In the genomic region with DNA sequence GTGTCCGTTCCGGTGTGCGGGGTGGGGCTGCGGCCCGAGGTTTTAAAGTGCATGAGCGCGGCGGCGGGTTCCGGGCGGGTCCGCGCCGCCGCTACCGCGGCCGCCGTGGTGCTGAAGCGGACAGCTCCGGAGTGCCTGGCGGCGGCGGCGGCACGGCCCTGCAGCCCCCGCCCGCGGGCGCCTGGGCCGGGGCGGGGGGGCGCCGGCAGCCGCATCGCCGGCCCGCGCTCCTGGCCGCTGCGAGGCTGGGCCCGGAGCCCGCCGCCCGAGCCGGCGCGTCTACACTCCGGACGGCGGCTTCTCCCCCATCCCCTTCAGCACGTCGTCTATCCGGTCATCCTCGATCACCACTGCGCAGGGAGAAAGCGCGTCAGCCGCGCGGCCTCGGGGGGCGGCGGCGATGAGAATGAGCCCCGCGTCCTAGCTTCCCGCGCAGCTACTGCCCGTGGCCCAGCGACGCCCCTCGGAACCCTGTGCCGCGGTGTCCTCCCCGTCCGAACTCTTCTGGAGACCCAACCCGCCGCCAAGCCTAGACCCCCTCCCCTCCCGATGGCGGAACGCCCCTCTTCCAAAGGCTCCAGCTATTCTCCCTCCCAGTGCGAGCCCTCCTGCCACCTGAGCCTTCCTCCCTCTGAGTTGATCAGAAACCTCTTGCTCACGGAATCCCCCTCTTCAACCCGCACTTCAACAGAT, we compare ENCODE assay signal across 9 cellular contexts. TPM values are rescaled to one million over a fixed set of nuclear protein-coding genes. Genes with fewer than 3 reads are reported as not detected.
A peak's percentile ranks its signal among the peaks of the same experiment; 100 is the strongest.
DNase-seq lines count a peak whose midpoint lies in the region; TF ChIP-seq lines count a peak whose summit lies in the region.
"Had no signal": no experiment of that assay in that cellular context is flagged by ENCODE, and none has a peak within 500 bp of the region (broad histone marks: within the 10 kb centered on the region; RNA-seq: fewer than 3 reads in every experiment).

No MANE protein-coding gene starts in this region.

- CTCF ChIA-PET in activated naive CD4-positive, alpha-beta T cell treated with anti-CD3 and anti-CD28 coated beads for 36 hours (lab: Charles Lee), result interaction anchor here (1.4 to 2.0 kb wide), 2 partner anchors 10 to 13 kb away, joined by 4 to 5 read pairs; partner anchors contain the start of gene EEF1AKMT4

- intact Hi-C loops in activated naive CD4-positive, alpha-beta T cell treated with anti-CD3 and anti-CD28 coated beads for 36 hours (cut with micrococcal nuclease), result loop anchor here (5.0 to 10.0 kb wide), 2 partner anchors 33 to 795 kb away; partner anchors contain the start of gene VWA5B2
- intact Hi-C loops in posterior vena cava (cut with DNase I), result no loop called here

- H3K4me3 Mint-ChIP-seq in activated naive CD4-positive, alpha-beta T cell treated with anti-CD3 and anti-CD28 coated beads for 36 hours, result peak overlapping the region; percentile 59
- peak overlapping the region; percentile 91 for H3K4me3 Mint-ChIP-seq in glutamatergic neuron (ENCODE audit: unreplicated experiment)

- no peaks in the 10 kb centered on the region for H3K9me3 Mint-ChIP-seq in activated naive CD4-positive, alpha-beta T cell treated with anti-CD3 and anti-CD28 coated beads for 36 hours
- H3K9me3 Mint-ChIP-seq in glutamatergic neuron (ENCODE audit: unreplicated experiment), result peaks cover 18% of the 10 kb centered on the region

- H3K27me3 Mint-ChIP-seq in activated naive CD4-positive, alpha-beta T cell treated with anti-CD3 and anti-CD28 coated beads for 36 hours (ENCODE audit: low read depth), result peaks cover 30% of the 10 kb centered on the region
- peaks cover 31% of the 10 kb centered on the region for H3K27me3 Mint-ChIP-seq in glutamatergic neuron (ENCODE audit: unreplicated experiment)

- no peak overlapping the region for H3K27ac Mint-ChIP-seq in activated naive CD4-positive, alpha-beta T cell treated with anti-CD3 and anti-CD28 coated beads for 36 hours
- H3K27ac Mint-ChIP-seq in glutamatergic neuron (ENCODE audit: unreplicated experiment), result peak overlapping the region; percentile 74

- no peak for TF ChIP-seq CTCF in glutamatergic neuron (IDR thresholded peaks at IDR 0.05; ENCODE audit: partially characterized antibody, unreplicated experiment)

- peaks cover 25% of the 10 kb centered on the region for H3K4me1 Mint-ChIP-seq in activated naive CD4-positive, alpha-beta T cell treated with anti-CD3 and anti-CD28 coated beads for 36 hours (ENCODE audit: low read depth)
- H3K4me1 Mint-ChIP-seq in glutamatergic neuron (ENCODE audit: low read depth, unreplicated experiment), result peaks cover 6% of the 10 kb centered on the region

- DNase-seq in NCI-H1417 (lab: John Stamatoyannopoulos, UW), result peak in 2 of 3 experiments; percentile 77
- no peak for DNase-seq in NCI-H1417 treated with DMSO at 0.1 percent for 48 hours (lab: John Stamatoyannopoulos, UW)
- DNase-seq in NCI-H2227 treated with DMSO at 0.1 percent for 48 hours (lab: John Stamatoyannopoulos, UW), result peak; percentile 20
- peak; percentile 25 for DNase-seq in activated naive CD4-positive, alpha-beta T cell treated with anti-CD3 and anti-CD28 coated beads for 36 hours
- peak; percentile 54 for DNase-seq in glutamatergic neuron
- peak; percentile 83 for DNase-seq in posterior vena cava (ENCODE audit: low spot score)
- no peak for DNase-seq in NCI-H1048 (lab: John Stamatoyannopoulos, UW)
- DNase-seq in NK-92 treated with Interleukin-12 subunit alpha and Interleukin-12 subunit beta, amount 100 ng/mL, for 24 hours (lab: John Stamatoyannopoulos, UW), result no peak

- H3K36me3 Mint-ChIP-seq in activated naive CD4-positive, alpha-beta T cell treated with anti-CD3 and anti-CD28 coated beads for 36 hours (ENCODE audit: low read depth), result peaks cover 14% of the 10 kb centered on the region
- peaks cover 5% of the 10 kb centered on the region for H3K36me3 Mint-ChIP-seq in glutamatergic neuron (ENCODE audit: unreplicated experiment)

RNA-seq across cellular contexts. Expression of gene CAMK2N2, which starts 1.3 kb away (rescaled TPM):
- total RNA-seq in activated naive CD4-positive, alpha-beta T cell treated with anti-CD3 and anti-CD28 coated beads for 36 hours, result not detected
- total RNA-seq in glutamatergic neuron (ENCODE audit: unreplicated experiment) (14.8 TPM), posterior vena cava (under 1 TPM in 1 of 2 donors, not detected in 1; 0.24 TPM)

RNA-seq across cellular contexts. Expression of gene EEF1AKMT4, which starts 10.6 kb away (rescaled TPM):
- 1 to 10 TPM; 2.7 TPM for total RNA-seq in activated naive CD4-positive, alpha-beta T cell treated with anti-CD3 and anti-CD28 coated beads for 36 hours
- 1.7 TPM for total RNA-seq in glutamatergic neuron (ENCODE audit: unreplicated experiment)
- 1 to 10 TPM; 1.3 to 2.5 TPM for total RNA-seq in posterior vena cava

RNA-seq across cellular contexts. Expression of gene ALG3, which starts 11.3 kb away (rescaled TPM):
- total RNA-seq in activated naive CD4-positive, alpha-beta T cell treated with anti-CD3 and anti-CD28 coated beads for 36 hours, result 10 to 100 TPM; 28.9 to 31.0 TPM
- total RNA-seq in glutamatergic neuron (ENCODE audit: unreplicated experiment), result 26.5 TPM
- 10 to 100 TPM; 26.8 to 28.6 TPM for total RNA-seq in posterior vena cava

RNA-seq across cellular contexts. Expression of gene ECE2, which starts 15.8 kb away (rescaled TPM):
- not detected for total RNA-seq in activated naive CD4-positive, alpha-beta T cell treated with anti-CD3 and anti-CD28 coated beads for 36 hours
- total RNA-seq in glutamatergic neuron (ENCODE audit: unreplicated experiment) (1.6 TPM), posterior vena cava (not detected)
- total RNA-seq: activated CD8-positive, alpha-beta memory T cell treated with anti-CD3 and anti-CD28 coated beads for 36 hours had no signal

RNA-seq across cellular contexts. Expression of gene VWA5B2, which starts 30.6 kb away (rescaled TPM):
- total RNA-seq in activated naive CD4-positive, alpha-beta T cell treated with anti-CD3 and anti-CD28 coated beads for 36 hours, result not detected
- 56.5 TPM for total RNA-seq in glutamatergic neuron (ENCODE audit: unreplicated experiment)
- under 1 TPM in 1 of 2 donors, not detected in 1; 0.38 TPM for total RNA-seq in posterior vena cava
- total RNA-seq: activated CD8-positive, alpha-beta memory T cell treated with anti-CD3 and anti-CD28 coated beads for 36 hours had no signal

Comparison
In these comparisons a context has a peak if more than half of its experiments do, and no peak if none do; other contexts are left out.
1. DNase-seq: peak in NCI-H1417 (2 of 3), NCI-H2227 treated with DMSO at 0.1 percent for 48 hours (single experiment), activated naive CD4-positive, alpha-beta T cell treated with anti-CD3 and anti-CD28 coated beads for 36 hours (single experiment), glutamatergic neuron (single experiment) and posterior vena cava (single experiment); none in NCI-H1417 treated with DMSO at 0.1 percent for 48 hours (single experiment), NCI-H1048 (single experiment) and NK-92 treated with Interleukin-12 subunit alpha and Interleukin-12 subunit beta, amount 100 ng/mL, for 24 hours (single experiment).
2. RNA of gene CAMK2N2, which starts 1.3 kb away (total RNA-seq): 14.8 TPM in glutamatergic neuron (single experiment); 0.24 TPM in posterior vena cava and not detected in activated naive CD4-positive, alpha-beta T cell treated with anti-CD3 and anti-CD28 coated beads for 36 hours; every median in the first group is over 10 times any median in the second.